Comparison of ENCODE assay signal across 8 cellular contexts in the genomic region with DNA sequence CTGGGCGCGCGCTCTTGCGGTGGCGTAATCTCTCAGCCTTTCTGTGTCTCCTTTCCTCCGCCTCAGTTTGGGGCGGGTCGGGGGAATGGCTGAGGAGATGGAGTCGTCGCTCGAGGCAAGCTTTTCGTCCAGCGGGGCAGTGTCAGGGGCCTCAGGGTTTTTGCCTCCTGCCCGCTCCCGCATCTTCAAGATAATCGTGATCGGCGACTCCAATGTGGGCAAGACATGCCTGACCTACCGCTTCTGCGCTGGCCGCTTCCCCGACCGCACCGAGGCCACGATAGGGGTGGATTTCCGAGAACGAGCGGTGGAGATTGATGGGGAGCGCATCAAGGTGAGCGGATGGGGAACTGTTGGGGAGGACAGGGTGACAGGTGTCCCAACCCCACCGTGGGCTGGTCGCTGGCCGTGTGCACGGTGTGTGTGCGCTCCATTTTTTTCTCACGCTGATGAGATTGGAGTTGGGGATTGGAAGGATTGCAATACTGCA. TPM values are rescaled to one million over a fixed set of nuclear protein-coding genes. Genes with fewer than 3 reads are reported as not detected.
DNase-seq lines count a peak whose midpoint lies in the region; ATAC-seq and TF ChIP-seq lines count a peak whose summit lies in the region.

A gene (plus strand): TSS at position 11 of the 490 bp plus-strand sequence. CDS start 75 bp downstream, at position 86.

- H3K4me1 ChIP-seq in SJSA1 (replicated peaks) = peaks cover 21% of the 10 kb centered on the region

- H3K4me3 ChIP-seq in SJSA1 (peak within 1 kb of the TSS; percentile 78), epithelial cell of esophagus (ENCODE audit: low read length) (peak within 1 kb of the TSS; percentile 91)

- ATAC-seq in HG02763 (IDR thresholded peaks at IDR 0.05; ENCODE audit: unreplicated experiment) = peak; percentile 3
- ATAC-seq in natural killer cell treated with Interleukin-12 subunit alpha and Interleukin-12 subunit beta and Interleukin-15 and Interleukin-18, amount 100 ng/mL, for 72 hours = peak in 1 of 2 donors; percentile 0

- CTCF ChIA-PET in activated CD4-positive, alpha-beta T cell treated with anti-CD3 and anti-CD28 coated beads, Interleukin-2, amount 10 ng/mL, durations not matched to agents 7 days and 5 days (lab: Charles Lee) = interaction anchor here (1.0 kb wide), 1 partner anchor 10 kb away, joined by 3 read pairs; no protein-coding TSS in a partner anchor

- H3K27ac ChIP-seq in SJSA1 = peak within 1 kb of the TSS; percentile 58

- H3K4me1 Mint-ChIP-seq in activated CD4-positive, alpha-beta T cell treated with anti-CD3 and anti-CD28 coated beads, Interleukin-2, amount 10 ng/mL, durations not matched to agents 7 days and 5 days = peaks cover 57% of the 10 kb centered on the region
- H3K4me1 Mint-ChIP-seq in natural killer cell treated with Interleukin-12 subunit alpha and Interleukin-12 subunit beta and Interleukin-15 and Interleukin-18, amount 100 ng/mL, for 72 hours (ENCODE audit: low read depth in 2 of 2) = peaks cover 40 to 70% of the 10 kb centered on the region in 2 donors

- H3K36me3 Mint-ChIP-seq in activated CD4-positive, alpha-beta T cell treated with anti-CD3 and anti-CD28 coated beads, Interleukin-2, amount 10 ng/mL, durations not matched to agents 7 days and 5 days (ENCODE audit: low read depth) = peaks cover 4% of the 10 kb centered on the region
- H3K36me3 Mint-ChIP-seq in natural killer cell treated with Interleukin-12 subunit alpha and Interleukin-12 subunit beta and Interleukin-15 and Interleukin-18, amount 100 ng/mL, for 72 hours = no peaks in the 10 kb centered on the region

- POLR2A ChIA-PET in activated CD4-positive, alpha-beta T cell treated with anti-CD3 and anti-CD28 coated beads, Interleukin-2, amount 10 ng/mL, durations not matched to agents 7 days and 5 days (lab: Charles Lee) = interaction anchor here (0.6 kb wide), 1 partner anchor 35 kb away, joined by 5 read pairs; no protein-coding TSS in a partner anchor

- H3K27ac Mint-ChIP-seq in activated CD4-positive, alpha-beta T cell treated with anti-CD3 and anti-CD28 coated beads, Interleukin-2, amount 10 ng/mL, durations not matched to agents 7 days and 5 days = peak within 1 kb of the TSS; percentile 99
- peak within 1 kb of the TSS; percentile 94 to 97 for H3K27ac Mint-ChIP-seq in natural killer cell treated with Interleukin-12 subunit alpha and Interleukin-12 subunit beta and Interleukin-15 and Interleukin-18, amount 100 ng/mL, for 72 hours

- H3K36me3 ChIP-seq in SJSA1 = peaks cover 3% of the 10 kb centered on the region; the same call in 1 of the 2 replicates

- H3K9me3 ChIP-seq in SJSA1 (replicated peaks) = no peaks in the 10 kb centered on the region

- H3K4me3 Mint-ChIP-seq in activated CD4-positive, alpha-beta T cell treated with anti-CD3 and anti-CD28 coated beads, Interleukin-2, amount 10 ng/mL, durations not matched to agents 7 days and 5 days = peak within 1 kb of the TSS; percentile 87
- H3K4me3 Mint-ChIP-seq in natural killer cell treated with Interleukin-12 subunit alpha and Interleukin-12 subunit beta and Interleukin-15 and Interleukin-18, amount 100 ng/mL, for 72 hours = peak within 1 kb of the TSS; percentile 98

- no peaks in the 10 kb centered on the region for H3K27me3 Mint-ChIP-seq in activated CD4-positive, alpha-beta T cell treated with anti-CD3 and anti-CD28 coated beads, Interleukin-2, amount 10 ng/mL, durations not matched to agents 7 days and 5 days
- no peaks in the 10 kb centered on the region for H3K27me3 Mint-ChIP-seq in natural killer cell treated with Interleukin-12 subunit alpha and Interleukin-12 subunit beta and Interleukin-15 and Interleukin-18, amount 100 ng/mL, for 72 hours

- H3K27me3 ChIP-seq in SJSA1 (replicated peaks) = no peaks in the 10 kb centered on the region

- DNase-seq in activated CD4-positive, alpha-beta T cell treated with anti-CD3 and anti-CD28 coated beads, Interleukin-2, amount 10 ng/mL, durations not matched to agents 7 days and 5 days = no peak
- no peak for DNase-seq in activated CD4-positive, alpha-beta T cell treated with anti-CD3 and anti-CD28 coated beads, Interleukin-2, amount 50 U/mL, for 4 hours
- DNase-seq in SJSA1 (ENCODE audit: low read depth in 1 of 2, low spot score in 2 of 2) (no peak), epithelial cell of esophagus (ENCODE audit: low read depth) (no peak), DMS153 (lab: John Stamatoyannopoulos, UW) (no peak)
- no peak for DNase-seq in natural killer cell treated with Interleukin-12 subunit alpha and Interleukin-12 subunit beta and Interleukin-15 and Interleukin-18, amount 100 ng/mL, for 72 hours (ENCODE audit: low spot score)
- no peak for DNase-seq in NK-92 treated with Interleukin-12 subunit alpha and Interleukin-12 subunit beta, amount 100 ng/mL, for 24 hours (lab: John Stamatoyannopoulos, UW)

- TF ChIP-seq CTCF in epithelial cell of esophagus (IDR thresholded peaks at IDR 0.05; ENCODE audit: insufficient read depth, low read depth, low read length, missing control alignments) = no peak

- no peaks in the 10 kb centered on the region for H3K9me3 Mint-ChIP-seq in activated CD4-positive, alpha-beta T cell treated with anti-CD3 and anti-CD28 coated beads, Interleukin-2, amount 10 ng/mL, durations not matched to agents 7 days and 5 days
- H3K9me3 Mint-ChIP-seq in natural killer cell treated with Interleukin-12 subunit alpha and Interleukin-12 subunit beta and Interleukin-15 and Interleukin-18, amount 100 ng/mL, for 72 hours = no peaks in the 10 kb centered on the region

RNA-seq across cellular contexts. Expression of the gene that starts here (rescaled TPM):
- 1 to 10 TPM; 7.3 TPM for total RNA-seq in activated CD4-positive, alpha-beta T cell treated with anti-CD3 and anti-CD28 coated beads, Interleukin-2, amount 10 ng/mL, durations not matched to agents 7 days and 5 days
- 8.4 and 10.3 TPM in 2 replicates for total RNA-seq in SJSA1 (2014; rRNA removed; shearing (Covaris generic))
- total RNA-seq in natural killer cell treated with Interleukin-12 subunit alpha and Interleukin-12 subunit beta and Interleukin-15 and Interleukin-18, amount 100 ng/mL, for 72 hours = 10 to 100 TPM in 1 of 2 donors, 1 to 10 TPM in 1; 6.8 to 10.0 TPM
